1 cellular context compared by ENCODE assay signal in genomic region chr22:46473896-46474557, GRCh38.
TF ChIP-seq lines count a peak whose summit lies in the region.

No MANE protein-coding gene starts in this region.

TF ChIP-seq in HepG2, 621 proteins besides CTCF, POLR2A, EP300 and RAD21 (continued from another document and continues in another):
- peak; percentile 52; the same call in 1 of the 2 replicates for TF ChIP-seq HMGXB3 (CRISPR knock-in tag; IDR thresholded peaks at IDR 0.05; ENCODE audit: borderline replicate concordance)
- TF ChIP-seq ZNF552 (CRISPR knock-in tag; IDR thresholded peaks at IDR 0.05; ENCODE audit: borderline replicate concordance), result no peak
- no peak for TF ChIP-seq SMAD1 (CRISPR knock-in tag; IDR thresholded peaks at IDR 0.05; ENCODE audit: borderline replicate concordance, low read depth)
- peak; percentile 63; the same call in 1 of the 2 replicates for TF ChIP-seq ZNF281 (CRISPR knock-in tag; IDR thresholded peaks at IDR 0.05; ENCODE audit: borderline replicate concordance)
- no peak for TF ChIP-seq TAF15 (IDR thresholded peaks at IDR 0.05; ENCODE audit: low read depth, low read length, poor library complexity, severe bottlenecking)
- TF ChIP-seq KLF11 (CRISPR knock-in tag; IDR thresholded peaks at IDR 0.05), result 0 out of 2 replicates have a peak, but pooled peaks have one; percentile 35
- TF ChIP-seq ZNF205 (CRISPR knock-in tag; IDR thresholded peaks at IDR 0.05), result no peak
- TF ChIP-seq CBX5 (CRISPR knock-in tag; IDR thresholded peaks at IDR 0.05; ENCODE audit: borderline replicate concordance), result no peak
- no peak for TF ChIP-seq CREB1 (IDR thresholded peaks at IDR 0.05)
- no peak for TF ChIP-seq CREB1 (CRISPR knock-in tag; IDR thresholded peaks at IDR 0.05)
- TF ChIP-seq NR2F1 (CRISPR knock-in tag; IDR thresholded peaks at IDR 0.05), result no peak
- peak; percentile 91 for TF ChIP-seq RNF2 (conservative IDR thresholded peaks at IDR 0.05; ENCODE audit: low read depth)
- peak; percentile 73; the same call in 1 of the 2 replicates for TF ChIP-seq ZNF276 (CRISPR knock-in tag; IDR thresholded peaks at IDR 0.05; ENCODE audit: low read depth)
- TF ChIP-seq, protein P1, sequence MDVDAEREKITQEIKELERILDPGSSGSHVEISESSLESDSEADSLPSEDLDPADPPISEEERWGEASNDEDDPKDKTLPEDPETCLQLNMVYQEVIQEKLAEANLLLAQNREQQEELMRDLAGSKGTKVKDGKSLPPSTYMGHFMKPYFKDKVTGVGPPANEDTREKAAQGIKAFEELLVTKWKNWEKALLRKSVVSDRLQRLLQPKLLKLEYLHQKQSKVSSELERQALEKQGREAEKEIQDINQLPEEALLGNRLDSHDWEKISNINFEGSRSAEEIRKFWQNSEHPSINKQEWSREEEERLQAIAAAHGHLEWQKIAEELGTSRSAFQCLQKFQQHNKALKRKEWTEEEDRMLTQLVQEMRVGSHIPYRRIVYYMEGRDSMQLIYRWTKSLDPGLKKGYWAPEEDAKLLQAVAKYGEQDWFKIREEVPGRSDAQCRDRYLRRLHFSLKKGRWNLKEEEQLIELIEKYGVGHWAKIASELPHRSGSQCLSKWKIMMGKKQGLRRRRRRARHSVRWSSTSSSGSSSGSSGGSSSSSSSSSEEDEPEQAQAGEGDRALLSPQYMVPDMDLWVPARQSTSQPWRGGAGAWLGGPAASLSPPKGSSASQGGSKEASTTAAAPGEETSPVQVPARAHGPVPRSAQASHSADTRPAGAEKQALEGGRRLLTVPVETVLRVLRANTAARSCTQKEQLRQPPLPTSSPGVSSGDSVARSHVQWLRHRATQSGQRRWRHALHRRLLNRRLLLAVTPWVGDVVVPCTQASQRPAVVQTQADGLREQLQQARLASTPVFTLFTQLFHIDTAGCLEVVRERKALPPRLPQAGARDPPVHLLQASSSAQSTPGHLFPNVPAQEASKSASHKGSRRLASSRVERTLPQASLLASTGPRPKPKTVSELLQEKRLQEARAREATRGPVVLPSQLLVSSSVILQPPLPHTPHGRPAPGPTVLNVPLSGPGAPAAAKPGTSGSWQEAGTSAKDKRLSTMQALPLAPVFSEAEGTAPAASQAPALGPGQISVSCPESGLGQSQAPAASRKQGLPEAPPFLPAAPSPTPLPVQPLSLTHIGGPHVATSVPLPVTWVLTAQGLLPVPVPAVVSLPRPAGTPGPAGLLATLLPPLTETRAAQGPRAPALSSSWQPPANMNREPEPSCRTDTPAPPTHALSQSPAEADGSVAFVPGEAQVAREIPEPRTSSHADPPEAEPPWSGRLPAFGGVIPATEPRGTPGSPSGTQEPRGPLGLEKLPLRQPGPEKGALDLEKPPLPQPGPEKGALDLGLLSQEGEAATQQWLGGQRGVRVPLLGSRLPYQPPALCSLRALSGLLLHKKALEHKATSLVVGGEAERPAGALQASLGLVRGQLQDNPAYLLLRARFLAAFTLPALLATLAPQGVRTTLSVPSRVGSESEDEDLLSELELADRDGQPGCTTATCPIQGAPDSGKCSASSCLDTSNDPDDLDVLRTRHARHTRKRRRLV (CRISPR knock-in tag; IDR thresholded peaks at IDR 0.05), result 0 out of 2 replicates have a peak, but pooled peaks have one; percentile 48
- TF ChIP-seq ZNF816 (CRISPR knock-in tag; IDR thresholded peaks at IDR 0.05; ENCODE audit: borderline replicate concordance), result no peak
- no peak for TF ChIP-seq SP1 (IDR thresholded peaks at IDR 0.05)
- no peak for TF ChIP-seq SP1 (CRISPR knock-in tag; IDR thresholded peaks at IDR 0.05)
- TF ChIP-seq ZNF674 (CRISPR knock-in tag; IDR thresholded peaks at IDR 0.05; ENCODE audit: low read depth), result no peak
- no peak for TF ChIP-seq ZBTB8A (CRISPR knock-in tag; IDR thresholded peaks at IDR 0.05; ENCODE audit: borderline replicate concordance, low read depth)
- TF ChIP-seq FOXK2 (IDR thresholded peaks at IDR 0.05), result no peak
- TF ChIP-seq NFKB2 (CRISPR knock-in tag; IDR thresholded peaks at IDR 0.05; ENCODE audit: borderline replicate concordance), result peak; percentile 88; the same call in 1 of the 2 replicates
- no peak for TF ChIP-seq HOXA7 (CRISPR knock-in tag; IDR thresholded peaks at IDR 0.05)
- TF ChIP-seq ZNF652 (CRISPR knock-in tag; IDR thresholded peaks at IDR 0.05; ENCODE audit: borderline replicate concordance, low read depth), result no peak
- TF ChIP-seq HNRNPK (IDR thresholded peaks at IDR 0.05; ENCODE audit: low read depth, low read length, poor library complexity, severe bottlenecking), result no peak
- peak; percentile 72; the same call in 1 of the 2 replicates for TF ChIP-seq ZSCAN12 (CRISPR knock-in tag; IDR thresholded peaks at IDR 0.05)
- peak; percentile 94; the same call in 1 of the 2 replicates for TF ChIP-seq ZNF878 (CRISPR knock-in tag; IDR thresholded peaks at IDR 0.05)
- no peak for TF ChIP-seq YY1 (IDR thresholded peaks at IDR 0.05; ENCODE audit: insufficient read depth, insufficient replicate concordance, low read depth, low read length)
- TF ChIP-seq SP2 (CRISPR knock-in tag; IDR thresholded peaks at IDR 0.05), result 0 out of 2 replicates have a peak, but pooled peaks have one; percentile 23
- TF ChIP-seq, protein P2, sequence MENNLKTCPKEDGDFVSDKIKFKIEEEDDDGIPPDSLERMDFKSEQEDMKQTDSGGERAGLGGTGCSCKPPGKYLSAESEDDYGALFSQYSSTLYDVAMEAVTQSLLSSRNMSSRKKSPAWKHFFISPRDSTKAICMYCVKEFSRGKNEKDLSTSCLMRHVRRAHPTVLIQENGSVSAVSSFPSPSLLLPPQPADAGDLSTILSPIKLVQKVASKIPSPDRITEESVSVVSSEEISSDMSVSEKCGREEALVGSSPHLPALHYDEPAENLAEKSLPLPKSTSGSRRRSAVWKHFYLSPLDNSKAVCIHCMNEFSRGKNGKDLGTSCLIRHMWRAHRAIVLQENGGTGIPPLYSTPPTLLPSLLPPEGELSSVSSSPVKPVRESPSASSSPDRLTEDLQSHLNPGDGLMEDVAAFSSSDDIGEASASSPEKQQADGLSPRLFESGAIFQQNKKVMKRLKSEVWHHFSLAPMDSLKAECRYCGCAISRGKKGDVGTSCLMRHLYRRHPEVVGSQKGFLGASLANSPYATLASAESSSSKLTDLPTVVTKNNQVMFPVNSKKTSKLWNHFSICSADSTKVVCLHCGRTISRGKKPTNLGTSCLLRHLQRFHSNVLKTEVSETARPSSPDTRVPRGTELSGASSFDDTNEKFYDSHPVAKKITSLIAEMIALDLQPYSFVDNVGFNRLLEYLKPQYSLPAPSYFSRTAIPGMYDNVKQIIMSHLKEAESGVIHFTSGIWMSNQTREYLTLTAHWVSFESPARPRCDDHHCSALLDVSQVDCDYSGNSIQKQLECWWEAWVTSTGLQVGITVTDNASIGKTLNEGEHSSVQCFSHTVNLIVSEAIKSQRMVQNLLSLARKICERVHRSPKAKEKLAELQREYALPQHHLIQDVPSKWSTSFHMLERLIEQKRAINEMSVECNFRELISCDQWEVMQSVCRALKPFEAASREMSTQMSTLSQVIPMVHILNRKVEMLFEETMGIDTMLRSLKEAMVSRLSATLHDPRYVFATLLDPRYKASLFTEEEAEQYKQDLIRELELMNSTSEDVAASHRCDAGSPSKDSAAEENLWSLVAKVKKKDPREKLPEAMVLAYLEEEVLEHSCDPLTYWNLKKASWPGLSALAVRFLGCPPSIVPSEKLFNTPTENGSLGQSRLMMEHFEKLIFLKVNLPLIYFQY (CRISPR knock-in tag; IDR thresholded peaks at IDR 0.05; ENCODE audit: borderline replicate concordance), result no peak
- TF ChIP-seq DNMT1 (CRISPR knock-in tag; IDR thresholded peaks at IDR 0.05), result no peak
- TF ChIP-seq ZC3H4 (CRISPR knock-in tag; IDR thresholded peaks at IDR 0.05; ENCODE audit: borderline replicate concordance), result no peak
- TF ChIP-seq NR1H2 (CRISPR knock-in tag; IDR thresholded peaks at IDR 0.05; ENCODE audit: borderline replicate concordance, low read depth), result no peak
- TF ChIP-seq ZNF142 (CRISPR knock-in tag; IDR thresholded peaks at IDR 0.05), result no peak
